Comparison of ENCODE assay signal across 4 cellular contexts in genomic region chr11:66253081-66253480, GRCh38. TPM values are rescaled to one million over a fixed set of nuclear protein-coding genes. Genes with fewer than 3 reads are reported as not detected.
"Had no signal": no experiment of that assay in that cellular context is flagged by ENCODE, and none has a peak within 500 bp of the region (broad histone marks: within the 10 kb centered on the region; RNA-seq: fewer than 3 reads in every experiment).

No MANE protein-coding gene starts in this region.

RNA-seq across cellular contexts. Expression of gene CNIH2, which starts 24.9 kb away (rescaled TPM):
- total RNA-seq: bronchial epithelial cell had no signal

RNA-seq across cellular contexts. Expression of gene TMEM151A, which starts 38.6 kb away (rescaled TPM):
- total RNA-seq: activated CD4-positive, alpha-beta T cell treated with anti-CD3 and anti-CD28 coated beads, Interleukin-2, amount 10 ng/mL, durations not matched to agents 24 days and 14 days; activated naive CD8-positive, alpha-beta T cell treated with anti-CD3 and anti-CD28 coated beads, Interleukin-2, amount 10 ng/mL, durations not matched to agents 7 days and 5 days; bronchial epithelial cell had no signal
- polyA plus RNA-seq: aorta had no signal
